ENCODE assay signal across 28 cellular contexts in the genomic region with DNA sequence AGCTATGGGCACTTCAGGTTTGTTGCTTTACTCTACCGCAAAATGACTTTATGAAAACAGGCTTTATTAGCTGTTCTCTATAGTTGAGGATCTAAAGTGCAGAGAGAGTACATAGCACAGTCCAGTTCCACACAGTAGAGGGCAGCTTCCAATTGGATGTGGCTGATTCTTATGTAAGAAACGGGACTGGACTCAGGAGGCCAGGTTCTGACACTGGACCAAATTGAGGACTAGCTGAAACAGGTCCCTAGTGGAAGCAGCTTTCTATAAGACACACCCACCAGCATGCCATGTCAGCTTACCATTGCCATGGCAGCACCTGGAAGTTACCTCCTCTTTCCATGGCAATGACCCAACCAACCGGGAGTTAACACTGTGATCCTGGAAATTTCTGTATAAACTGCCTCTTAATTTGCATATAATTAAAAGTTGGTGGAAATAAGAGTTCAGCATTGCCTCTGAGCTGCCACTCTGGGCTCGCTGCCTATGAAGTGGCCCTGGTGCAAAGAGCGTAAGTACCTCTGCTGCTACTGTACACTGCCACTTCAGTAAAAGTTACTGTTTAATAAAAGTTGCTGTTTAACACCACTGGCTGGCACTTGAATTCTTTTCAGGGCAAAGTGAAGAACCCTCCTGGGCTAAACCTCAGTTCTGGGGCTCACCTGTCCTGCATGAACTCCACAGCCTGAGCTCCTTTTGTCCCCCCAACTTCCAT.
"Had no signal": no experiment of that assay in that cellular context is flagged by ENCODE, and none has a peak within 500 bp of the region (broad histone marks: within the 10 kb centered on the region; RNA-seq: fewer than 3 reads in every experiment).

No MANE protein-coding gene starts in this region.

- H3K36me3 ChIP-seq: brain microvascular endothelial cell, gastrocnemius medialis, left ventricle myocardium inferior, ovary, sigmoid colon, suprapubic skin, tibial artery had no signal

- H3K27ac ChIP-seq: brain microvascular endothelial cell, gastrocnemius medialis, left ventricle myocardium inferior, ovary, sigmoid colon, suprapubic skin, tibial artery had no signal

- H3K4me3 ChIP-seq: gastrocnemius medialis, left ventricle myocardium inferior, ovary, sigmoid colon, smooth muscle cell, suprapubic skin, tibial artery had no signal

- H3K9me3 ChIP-seq: gastrocnemius medialis, left ventricle myocardium inferior, ovary, sigmoid colon, suprapubic skin, tibial artery had no signal

- H3K27me3 ChIP-seq: brain microvascular endothelial cell, gastrocnemius medialis, ovary, sigmoid colon, suprapubic skin, tibial artery had no signal

- H3K4me1 ChIP-seq: gastrocnemius medialis, left ventricle myocardium inferior, sigmoid colon, suprapubic skin, tibial artery had no signal

- DNase-seq: activated CD4-positive, alpha-beta memory T cell treated with anti-CD3 and anti-CD28 coated beads, Interleukin-2, amount 10 ng/mL, durations not matched to agents 7 days and 5 days; activated CD4-positive, alpha-beta T cell treated with anti-CD3 and anti-CD28 coated beads for 1 hour; activated CD4-positive, alpha-beta T cell treated with anti-CD3 and anti-CD28 coated beads, Interleukin-2, amount 10 ng/mL, durations not matched to agents 7 days and 5 days; activated gamma-delta T cell treated with Interleukin-2 at 50 U/mL for 16 hours; activated naive CD4-positive, alpha-beta T cell treated with anti-CD3 and anti-CD28 coated beads, Interleukin-2, amount 50 U/mL, for 16 hours; activated T-cell treated with anti-CD3 and anti-CD28 coated beads, Interleukin-2, amount 50 U/mL, for 4 hours; amniotic stem cell; brain microvascular endothelial cell; caudate nucleus; endodermal cell; gastrocnemius medialis; glutamatergic neuron; hippocampal formation; kidney glomerular epithelial cell; left ventricle myocardium inferior; mammary epithelial cell; naive thymus-derived CD4-positive, alpha-beta T cell; ovary; sigmoid colon; stimulated activated CD4-positive, alpha-beta T cell treated with anti-CD3 and anti-CD28 coated beads, Interleukin-15, amount 100 ng/mL, for 24 hours; stimulated activated CD4-positive, alpha-beta T cell treated with anti-CD3 and anti-CD28 coated beads, Interleukin-2, amount 100 ng/mL, for 24 hours; stimulated activated naive CD4-positive, alpha-beta T cell; T-helper 2 cell; tibial artery had no signal

- ATAC-seq: activated T-cell treated with anti-CD3 and anti-CD28 coated beads, Interleukin-2, amount 50 U/mL, for 4 hours; activated T-helper 17 cell treated with anti-CD3 and anti-CD28 coated beads, Interleukin-2, amount 50 U/mL, for 72 hours; gastrocnemius medialis; naive thymus-derived CD4-positive, alpha-beta T cell; WTC11 had no signal
